ENCODE assay signal across 1 cellular context in the genomic region with DNA sequence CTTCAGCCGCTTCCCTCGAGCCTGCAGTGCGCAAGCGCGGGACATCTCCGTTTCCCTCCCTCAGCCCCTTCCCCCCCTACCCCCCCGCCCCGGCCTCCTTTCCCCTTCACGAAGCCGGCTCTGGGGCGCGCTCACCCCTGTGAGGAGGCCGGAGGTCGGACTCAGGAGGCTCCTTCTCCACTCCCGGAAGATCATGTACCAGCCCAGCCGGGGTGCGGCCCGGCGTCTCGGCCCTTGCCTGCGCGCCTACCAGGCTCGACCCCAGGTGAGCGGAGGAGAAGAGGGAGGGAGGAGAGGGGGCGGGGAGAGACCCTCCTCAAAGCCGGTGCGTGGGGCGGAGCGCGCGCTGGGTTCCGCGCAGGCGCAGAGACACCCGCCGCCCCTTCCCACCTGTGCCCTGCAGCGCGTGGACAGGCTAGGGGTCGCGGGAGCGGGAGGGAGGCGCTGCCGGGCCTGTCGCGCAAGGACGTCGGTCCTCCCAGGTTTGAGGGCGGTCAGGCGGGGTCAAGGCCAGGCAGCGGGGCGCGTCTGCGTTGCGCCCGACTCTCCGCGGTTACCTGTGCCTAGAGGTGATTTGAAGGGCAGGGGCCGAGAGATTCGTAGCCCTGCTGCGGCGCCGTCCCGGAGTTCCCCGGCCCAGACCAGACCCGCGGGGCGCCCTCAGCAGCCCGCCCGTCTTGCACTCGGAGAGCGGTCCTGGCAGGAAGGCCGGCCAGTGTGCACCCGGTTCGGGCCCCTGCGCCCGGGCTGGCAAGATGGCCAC.
A peak's percentile ranks its signal among the peaks of the same experiment; 100 is the strongest.
TF ChIP-seq lines count a peak whose summit lies in the region.

A gene with protein sequence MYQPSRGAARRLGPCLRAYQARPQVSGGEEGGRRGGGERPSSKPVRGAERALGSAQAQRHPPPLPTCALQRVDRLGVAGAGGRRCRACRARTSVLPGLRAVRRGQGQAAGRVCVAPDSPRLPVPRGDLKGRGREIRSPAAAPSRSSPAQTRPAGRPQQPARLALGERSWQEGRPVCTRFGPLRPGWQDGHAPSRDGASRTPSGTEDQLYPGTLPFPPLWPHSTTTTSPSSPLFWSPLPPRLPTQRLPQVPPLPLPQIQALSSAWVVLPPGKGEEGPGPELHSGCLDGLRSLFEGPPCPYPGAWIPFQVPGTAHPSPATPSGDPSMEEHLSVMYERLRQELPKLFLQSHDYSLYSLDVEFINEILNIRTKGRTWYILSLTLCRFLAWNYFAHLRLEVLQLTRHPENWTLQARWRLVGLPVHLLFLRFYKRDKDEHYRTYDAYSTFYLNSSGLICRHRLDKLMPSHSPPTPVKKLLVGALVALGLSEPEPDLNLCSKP (plus strand): TSS at position 95 of the 763 bp plus-strand sequence. CDS start 99 bp downstream, at position 194.

TF ChIP-seq in HepG2, 621 proteins besides CTCF, POLR2A, EP300 and RAD21 (continued from another document and continues in another):
- TF ChIP-seq ARHGAP35 (CRISPR knock-in tag; IDR thresholded peaks at IDR 0.05; ENCODE audit: borderline replicate concordance) (peak; percentile 95; the same call in 1 of the 2 replicates), HNRNPH1 (optimal IDR thresholded peaks at IDR 0.05; ENCODE audit: low read depth, low read length) (no peak), ZNF878 (CRISPR knock-in tag; IDR thresholded peaks at IDR 0.05) (no peak; the same call in 1 of the 2 replicates), ERF (CRISPR knock-in tag; IDR thresholded peaks at IDR 0.05) (0 out of 2 replicates have a peak, but pooled peaks have one; percentile 85), NCOA1 (CRISPR knock-in tag; IDR thresholded peaks at IDR 0.05) (peak; percentile 97), KLF11 (CRISPR knock-in tag; IDR thresholded peaks at IDR 0.05) (no peak), ZNF484 (CRISPR knock-in tag; IDR thresholded peaks at IDR 0.05; ENCODE audit: borderline replicate concordance, low read depth) (peak; percentile 86; the same call in 1 of the 2 replicates), TBP (CRISPR knock-in tag; IDR thresholded peaks at IDR 0.05) (no peak; the same call in 1 of the 2 replicates), ZFP1 (CRISPR knock-in tag; IDR thresholded peaks at IDR 0.05) (peak; percentile 39; the same call in 1 of the 2 replicates), ZSCAN25 (CRISPR knock-in tag; IDR thresholded peaks at IDR 0.05) (peak; percentile 99), FOXA1 (IDR thresholded peaks at IDR 0.05) (no peak), FOXA1 (CRISPR knock-in tag; IDR thresholded peaks at IDR 0.05) (0 out of 2 replicates have a peak, but pooled peaks have one; percentile 11), MXI1 (IDR thresholded peaks at IDR 0.05; ENCODE audit: borderline replicate concordance, low read depth, low read length) (peak; percentile 62; the same call in 1 of the 3 replicates), ZMYM4 (CRISPR knock-in tag; IDR thresholded peaks at IDR 0.05) (peak; percentile 93), ZNF607 (CRISPR knock-in tag; IDR thresholded peaks at IDR 0.05; ENCODE audit: borderline replicate concordance) (peak; percentile 96), ZNF703 (CRISPR knock-in tag; IDR thresholded peaks at IDR 0.05; ENCODE audit: borderline replicate concordance) (no peak; the same call in 1 of the 2 replicates), ATAD3A (CRISPR knock-in tag; IDR thresholded peaks at IDR 0.05) (no peak), ZFX (CRISPR knock-in tag; IDR thresholded peaks at IDR 0.05; ENCODE audit: low read depth) (peak; percentile 97), NONO (IDR thresholded peaks at IDR 0.05) (no peak), NONO (CRISPR knock-in tag; conservative IDR thresholded peaks at IDR 0.05) (peak; percentile 99), REXO4 (CRISPR knock-in tag; IDR thresholded peaks at IDR 0.05; ENCODE audit: borderline replicate concordance) (no peak)
- TF ChIP-seq, protein P1, sequence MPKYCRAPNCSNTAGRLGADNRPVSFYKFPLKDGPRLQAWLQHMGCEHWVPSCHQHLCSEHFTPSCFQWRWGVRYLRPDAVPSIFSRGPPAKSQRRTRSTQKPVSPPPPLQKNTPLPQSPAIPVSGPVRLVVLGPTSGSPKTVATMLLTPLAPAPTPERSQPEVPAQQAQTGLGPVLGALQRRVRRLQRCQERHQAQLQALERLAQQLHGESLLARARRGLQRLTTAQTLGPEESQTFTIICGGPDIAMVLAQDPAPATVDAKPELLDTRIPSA (CRISPR knock-in tag; IDR thresholded peaks at IDR 0.05; ENCODE audit: borderline replicate concordance) = peak; percentile 89
- TF ChIP-seq, protein P2, sequence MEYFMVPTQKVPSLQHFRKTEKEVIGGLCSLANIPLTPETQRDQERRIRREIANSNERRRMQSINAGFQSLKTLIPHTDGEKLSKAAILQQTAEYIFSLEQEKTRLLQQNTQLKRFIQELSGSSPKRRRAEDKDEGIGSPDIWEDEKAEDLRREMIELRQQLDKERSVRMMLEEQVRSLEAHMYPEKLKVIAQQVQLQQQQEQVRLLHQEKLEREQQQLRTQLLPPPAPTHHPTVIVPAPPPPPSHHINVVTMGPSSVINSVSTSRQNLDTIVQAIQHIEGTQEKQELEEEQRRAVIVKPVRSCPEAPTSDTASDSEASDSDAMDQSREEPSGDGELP (IDR thresholded peaks at IDR 0.05; ENCODE audit: borderline replicate concordance, low read depth) = no peak
- TF ChIP-seq, protein P3, sequence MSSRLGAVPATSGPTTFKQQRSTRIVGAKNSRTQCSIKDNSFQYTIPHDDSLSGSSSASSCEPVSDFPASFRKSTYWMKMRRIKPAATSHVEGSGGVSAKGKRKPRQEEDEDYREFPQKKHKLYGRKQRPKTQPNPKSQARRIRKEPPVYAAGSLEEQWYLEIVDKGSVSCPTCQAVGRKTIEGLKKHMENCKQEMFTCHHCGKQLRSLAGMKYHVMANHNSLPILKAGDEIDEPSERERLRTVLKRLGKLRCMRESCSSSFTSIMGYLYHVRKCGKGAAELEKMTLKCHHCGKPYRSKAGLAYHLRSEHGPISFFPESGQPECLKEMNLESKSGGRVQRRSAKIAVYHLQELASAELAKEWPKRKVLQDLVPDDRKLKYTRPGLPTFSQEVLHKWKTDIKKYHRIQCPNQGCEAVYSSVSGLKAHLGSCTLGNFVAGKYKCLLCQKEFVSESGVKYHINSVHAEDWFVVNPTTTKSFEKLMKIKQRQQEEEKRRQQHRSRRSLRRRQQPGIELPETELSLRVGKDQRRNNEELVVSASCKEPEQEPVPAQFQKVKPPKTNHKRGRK (CRISPR knock-in tag; IDR thresholded peaks at IDR 0.05) = peak; percentile 56; the same call in 1 of the 2 replicates
- TF ChIP-seq, protein P4, sequence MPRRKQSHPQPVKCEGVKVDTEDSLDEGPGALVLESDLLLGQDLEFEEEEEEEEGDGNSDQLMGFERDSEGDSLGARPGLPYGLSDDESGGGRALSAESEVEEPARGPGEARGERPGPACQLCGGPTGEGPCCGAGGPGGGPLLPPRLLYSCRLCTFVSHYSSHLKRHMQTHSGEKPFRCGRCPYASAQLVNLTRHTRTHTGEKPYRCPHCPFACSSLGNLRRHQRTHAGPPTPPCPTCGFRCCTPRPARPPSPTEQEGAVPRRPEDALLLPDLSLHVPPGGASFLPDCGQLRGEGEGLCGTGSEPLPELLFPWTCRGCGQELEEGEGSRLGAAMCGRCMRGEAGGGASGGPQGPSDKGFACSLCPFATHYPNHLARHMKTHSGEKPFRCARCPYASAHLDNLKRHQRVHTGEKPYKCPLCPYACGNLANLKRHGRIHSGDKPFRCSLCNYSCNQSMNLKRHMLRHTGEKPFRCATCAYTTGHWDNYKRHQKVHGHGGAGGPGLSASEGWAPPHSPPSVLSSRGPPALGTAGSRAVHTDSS (CRISPR knock-in tag; conservative IDR thresholded peaks at IDR 0.05) = no peak; the same call in 1 of the 2 replicates
- TF ChIP-seq, protein P5, sequence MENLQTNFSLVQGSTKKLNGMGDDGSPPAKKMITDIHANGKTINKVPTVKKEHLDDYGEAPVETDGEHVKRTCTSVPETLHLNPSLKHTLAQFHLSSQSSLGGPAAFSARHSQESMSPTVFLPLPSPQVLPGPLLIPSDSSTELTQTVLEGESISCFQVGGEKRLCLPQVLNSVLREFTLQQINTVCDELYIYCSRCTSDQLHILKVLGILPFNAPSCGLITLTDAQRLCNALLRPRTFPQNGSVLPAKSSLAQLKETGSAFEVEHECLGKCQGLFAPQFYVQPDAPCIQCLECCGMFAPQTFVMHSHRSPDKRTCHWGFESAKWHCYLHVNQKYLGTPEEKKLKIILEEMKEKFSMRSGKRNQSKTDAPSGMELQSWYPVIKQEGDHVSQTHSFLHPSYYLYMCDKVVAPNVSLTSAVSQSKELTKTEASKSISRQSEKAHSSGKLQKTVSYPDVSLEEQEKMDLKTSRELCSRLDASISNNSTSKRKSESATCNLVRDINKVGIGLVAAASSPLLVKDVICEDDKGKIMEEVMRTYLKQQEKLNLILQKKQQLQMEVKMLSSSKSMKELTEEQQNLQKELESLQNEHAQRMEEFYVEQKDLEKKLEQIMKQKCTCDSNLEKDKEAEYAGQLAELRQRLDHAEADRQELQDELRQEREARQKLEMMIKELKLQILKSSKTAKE (CRISPR knock-in tag; IDR thresholded peaks at IDR 0.05; ENCODE audit: borderline replicate concordance) = peak; percentile 93
- TF ChIP-seq, protein P6, sequence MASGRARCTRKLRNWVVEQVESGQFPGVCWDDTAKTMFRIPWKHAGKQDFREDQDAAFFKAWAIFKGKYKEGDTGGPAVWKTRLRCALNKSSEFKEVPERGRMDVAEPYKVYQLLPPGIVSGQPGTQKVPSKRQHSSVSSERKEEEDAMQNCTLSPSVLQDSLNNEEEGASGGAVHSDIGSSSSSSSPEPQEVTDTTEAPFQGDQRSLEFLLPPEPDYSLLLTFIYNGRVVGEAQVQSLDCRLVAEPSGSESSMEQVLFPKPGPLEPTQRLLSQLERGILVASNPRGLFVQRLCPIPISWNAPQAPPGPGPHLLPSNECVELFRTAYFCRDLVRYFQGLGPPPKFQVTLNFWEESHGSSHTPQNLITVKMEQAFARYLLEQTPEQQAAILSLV (CRISPR knock-in tag; IDR thresholded peaks at IDR 0.05; ENCODE audit: borderline replicate concordance) = peak; percentile 96
- TF ChIP-seq, protein P7, sequence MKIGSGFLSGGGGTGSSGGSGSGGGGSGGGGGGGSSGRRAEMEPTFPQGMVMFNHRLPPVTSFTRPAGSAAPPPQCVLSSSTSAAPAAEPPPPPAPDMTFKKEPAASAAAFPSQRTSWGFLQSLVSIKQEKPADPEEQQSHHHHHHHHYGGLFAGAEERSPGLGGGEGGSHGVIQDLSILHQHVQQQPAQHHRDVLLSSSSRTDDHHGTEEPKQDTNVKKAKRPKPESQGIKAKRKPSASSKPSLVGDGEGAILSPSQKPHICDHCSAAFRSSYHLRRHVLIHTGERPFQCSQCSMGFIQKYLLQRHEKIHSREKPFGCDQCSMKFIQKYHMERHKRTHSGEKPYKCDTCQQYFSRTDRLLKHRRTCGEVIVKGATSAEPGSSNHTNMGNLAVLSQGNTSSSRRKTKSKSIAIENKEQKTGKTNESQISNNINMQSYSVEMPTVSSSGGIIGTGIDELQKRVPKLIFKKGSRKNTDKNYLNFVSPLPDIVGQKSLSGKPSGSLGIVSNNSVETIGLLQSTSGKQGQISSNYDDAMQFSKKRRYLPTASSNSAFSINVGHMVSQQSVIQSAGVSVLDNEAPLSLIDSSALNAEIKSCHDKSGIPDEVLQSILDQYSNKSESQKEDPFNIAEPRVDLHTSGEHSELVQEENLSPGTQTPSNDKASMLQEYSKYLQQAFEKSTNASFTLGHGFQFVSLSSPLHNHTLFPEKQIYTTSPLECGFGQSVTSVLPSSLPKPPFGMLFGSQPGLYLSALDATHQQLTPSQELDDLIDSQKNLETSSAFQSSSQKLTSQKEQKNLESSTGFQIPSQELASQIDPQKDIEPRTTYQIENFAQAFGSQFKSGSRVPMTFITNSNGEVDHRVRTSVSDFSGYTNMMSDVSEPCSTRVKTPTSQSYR (CRISPR knock-in tag; IDR thresholded peaks at IDR 0.05; ENCODE audit: borderline replicate concordance) = peak; percentile 69; the same call in 1 of the 2 replicates
- TF ChIP-seq, protein P8, sequence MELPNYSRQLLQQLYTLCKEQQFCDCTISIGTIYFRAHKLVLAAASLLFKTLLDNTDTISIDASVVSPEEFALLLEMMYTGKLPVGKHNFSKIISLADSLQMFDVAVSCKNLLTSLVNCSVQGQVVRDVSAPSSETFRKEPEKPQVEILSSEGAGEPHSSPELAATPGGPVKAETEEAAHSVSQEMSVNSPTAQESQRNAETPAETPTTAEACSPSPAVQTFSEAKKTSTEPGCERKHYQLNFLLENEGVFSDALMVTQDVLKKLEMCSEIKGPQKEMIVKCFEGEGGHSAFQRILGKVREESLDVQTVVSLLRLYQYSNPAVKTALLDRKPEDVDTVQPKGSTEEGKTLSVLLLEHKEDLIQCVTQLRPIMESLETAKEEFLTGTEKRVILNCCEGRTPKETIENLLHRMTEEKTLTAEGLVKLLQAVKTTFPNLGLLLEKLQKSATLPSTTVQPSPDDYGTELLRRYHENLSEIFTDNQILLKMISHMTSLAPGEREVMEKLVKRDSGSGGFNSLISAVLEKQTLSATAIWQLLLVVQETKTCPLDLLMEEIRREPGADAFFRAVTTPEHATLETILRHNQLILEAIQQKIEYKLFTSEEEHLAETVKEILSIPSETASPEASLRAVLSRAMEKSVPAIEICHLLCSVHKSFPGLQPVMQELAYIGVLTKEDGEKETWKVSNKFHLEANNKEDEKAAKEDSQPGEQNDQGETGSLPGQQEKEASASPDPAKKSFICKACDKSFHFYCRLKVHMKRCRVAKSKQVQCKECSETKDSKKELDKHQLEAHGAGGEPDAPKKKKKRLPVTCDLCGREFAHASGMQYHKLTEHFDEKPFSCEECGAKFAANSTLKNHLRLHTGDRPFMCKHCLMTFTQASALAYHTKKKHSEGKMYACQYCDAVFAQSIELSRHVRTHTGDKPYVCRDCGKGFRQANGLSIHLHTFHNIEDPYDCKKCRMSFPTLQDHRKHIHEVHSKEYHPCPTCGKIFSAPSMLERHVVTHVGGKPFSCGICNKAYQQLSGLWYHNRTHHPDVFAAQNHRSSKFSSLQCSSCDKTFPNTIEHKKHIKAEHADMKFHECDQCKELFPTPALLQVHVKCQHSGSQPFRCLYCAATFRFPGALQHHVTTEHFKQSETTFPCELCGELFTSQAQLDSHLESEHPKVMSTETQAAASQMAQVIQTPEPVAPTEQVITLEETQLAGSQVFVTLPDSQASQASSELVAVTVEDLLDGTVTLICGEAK (IDR thresholded peaks at IDR 0.05) = no peak
- TF ChIP-seq, protein P8 (CRISPR knock-in tag; IDR thresholded peaks at IDR 0.05) = peak; percentile 88
